In genomic region chr20:4026093-4026601, GRCh38 we compare ENCODE assay signal across 8 cellular contexts. TPM values are rescaled to one million over a fixed set of nuclear protein-coding genes. Genes with fewer than 3 reads are reported as not detected.
DNase-seq lines count a peak whose midpoint lies in the region; ATAC-seq and TF ChIP-seq lines count a peak whose summit lies in the region.

No MANE protein-coding gene starts in this region.

- no peak for TF ChIP-seq CTCF in omental fat pad (IDR thresholded peaks at IDR 0.05)

- peak; percentile 24 for DNase-seq in GDM1 (lab: John Stamatoyannopoulos, UW)
- peak; percentile 94 for DNase-seq in NCI-H69 (lab: John Stamatoyannopoulos, UW)
- DNase-seq in epithelial cell of prostate (ENCODE audit: low read depth, low spot score) = no peak
- no peak for DNase-seq in omental fat pad (ENCODE audit: low spot score)
- no peak for DNase-seq in stimulated activated CD4-positive, alpha-beta T cell treated with anti-CD3 and anti-CD28 coated beads, Interleukin-1b, Interleukin-23, amount 100 ng/mL, for 48 hours

- ATAC-seq in omental fat pad (ENCODE audit: low FRiP score) (peak; percentile 72), GM21576 (IDR thresholded peaks at IDR 0.05; ENCODE audit: unreplicated experiment) (no peak), HG03469 (IDR thresholded peaks at IDR 0.05; ENCODE audit: unreplicated experiment) (no peak), HG03280 (IDR thresholded peaks at IDR 0.05; ENCODE audit: unreplicated experiment) (no peak)

- peak overlapping the region; percentile 29 for H3K27ac ChIP-seq in epithelial cell of prostate

RNA-seq across cellular contexts. Expression of gene RNF24, which starts 10.8 kb away (rescaled TPM):
- 10 to 100 TPM; 23.6 to 44.1 (median 28.1) TPM for total RNA-seq in omental fat pad

Comparison
In these comparisons a context has a peak if more than half of its experiments do, and no peak if none do; other contexts are left out.
1. DNase-seq: peak in GDM1 (single experiment) and NCI-H69 (single experiment); none in epithelial cell of prostate (single experiment), omental fat pad (single experiment) and stimulated activated CD4-positive, alpha-beta T cell treated with anti-CD3 and anti-CD28 coated beads, Interleukin-1b, Interleukin-23, amount 100 ng/mL, for 48 hours (single experiment).